ENCODE assay signal across 10 cellular contexts in genomic region chr5:157828949-157829639, GRCh38. TPM values are rescaled to one million over a fixed set of nuclear protein-coding genes. Genes with fewer than 3 reads are reported as not detected.
DNase-seq lines count a peak whose midpoint lies in the region; FAIRE-seq and TF ChIP-seq lines count a peak whose summit lies in the region.
"Had no signal": no experiment of that assay in that cellular context is flagged by ENCODE, and none has a peak within 500 bp of the region (broad histone marks: within the 10 kb centered on the region; RNA-seq: fewer than 3 reads in every experiment).

No MANE protein-coding gene starts in this region.

- H3K36me3 ChIP-seq in SK-N-SH (replicated peaks in 1 of 2; ENCODE audit: control insufficient read depth in 1 of 2, insufficient read depth in 2 of 2, low read length in 1 of 2): peaks cover 0 to 5% of the 10 kb centered on the region in 2 experiments
- H3K36me3 ChIP-seq in keratinocyte (ENCODE audit: control insufficient read depth in 2 of 2, extremely low read depth in 1 of 2, insufficient read depth in 2 of 2, low read length in 2 of 2): no peaks in the 10 kb centered on the region

- no peaks in the 10 kb centered on the region for H3K9me2 ChIP-seq in SK-N-SH

- 97% methylated on average over 4 of the region's 4 CpGs for WGBS in SK-N-SH (ENCODE audit: low lambda C conversion rate)

- TF ChIP-seq RAD21 in SK-N-SH (IDR thresholded peaks at IDR 0.05; ENCODE audit: low read length): no peak

- peak; percentile 26 for FAIRE-seq in keratinocyte (lab: Jason Lieb, UNC)

- H3K9me3 ChIP-seq in SK-N-SH (no peaks in the 10 kb centered on the region), keratinocyte (ENCODE audit: control insufficient read depth, low read depth, low read length) (no peaks in the 10 kb centered on the region)

- DNase-seq in AG10803 (ENCODE audit: low read depth) (no peak), GM13977 (ENCODE audit: low spot score) (no peak), SK-N-SH (peak; percentile 14), keratinocyte (ENCODE audit: low read depth, low spot score) (no peak), NCI-H2081 treated with DMSO at 0.1 percent for 48 hours (lab: John Stamatoyannopoulos, UW) (no peak), NOMO-1 treated with dmso at 0.1 percent for 144 hours (lab: John Stamatoyannopoulos, UW; ENCODE audit: unreplicated experiment) (no peak), NCI-H2029 (lab: John Stamatoyannopoulos, UW) (no peak), NCI-H345 (lab: John Stamatoyannopoulos, UW) (no peak)

- in situ Hi-C loops in GM13977 (cut with MboI; ENCODE audit: low pct_unique_long_range_greater_than_20kb, low sequenced_read_pairs, unreplicated experiment): no loop called here

- H3K4me3 ChIP-seq in AG10803 (ENCODE audit: low read length) (no peak overlapping the region), SK-N-SH (ENCODE audit: low read depth in 2 of 2, low read length in 1 of 2) (no peak overlapping the region), keratinocyte (ENCODE audit: control insufficient read depth in 2 of 3, extremely low read depth in 1 of 3, insufficient read depth in 2 of 3, low read depth in 1 of 3, low read length in 3 of 3) (no peak overlapping the region)
- H3K4me3 ChIP-seq: skin epidermis had no signal

- peaks cover 16% of the 10 kb centered on the region for H3F3A ChIP-seq in SK-N-SH (replicated peaks; ENCODE audit: insufficient read depth)

- POLR2A ChIA-PET in SK-N-SH (lab: Yijun Ruan, JAX): no interaction called here

- TF ChIP-seq EP300 in SK-N-SH (IDR thresholded peaks at IDR 0.05; ENCODE audit: borderline replicate concordance in 1 of 2, low read depth in 1 of 2, low read length in 1 of 2): no peak

- H3K27me3 ChIP-seq in SK-N-SH (ENCODE audit: insufficient read depth) (no peaks in the 10 kb centered on the region), keratinocyte (ENCODE audit: control insufficient read depth, extremely low read depth, insufficient read depth, low read length) (no peaks in the 10 kb centered on the region)

- H3K9me1 ChIP-seq in keratinocyte (ENCODE audit: control insufficient read depth, extremely low read depth, insufficient read depth, low read length): no peaks in the 10 kb centered on the region

- H3K9ac ChIP-seq in SK-N-SH (no peak overlapping the region), keratinocyte (ENCODE audit: control insufficient read depth, extremely low read depth, insufficient read depth, low read length) (no peak overlapping the region)

- no peak overlapping the region for H2AFZ ChIP-seq in SK-N-SH (ENCODE audit: low read depth)
- H2AFZ ChIP-seq in keratinocyte (ENCODE audit: control insufficient read depth, low read length): no peak overlapping the region

- H3K4me1 ChIP-seq in SK-N-SH (ENCODE audit: control insufficient read depth in 1 of 2, insufficient read depth in 2 of 2, low read depth in 1 of 2, low read length in 1 of 2): peaks cover 2 to 12% of the 10 kb centered on the region in 2 experiments; a peak in 2 of 4 replicates
- no peaks in the 10 kb centered on the region for H3K4me1 ChIP-seq in keratinocyte (ENCODE audit: control insufficient read depth, extremely low read depth, insufficient read depth, low read length)

- H4K20me1 ChIP-seq in SK-N-SH (ENCODE audit: insufficient read depth) (peaks cover 92% of the 10 kb centered on the region), keratinocyte (ENCODE audit: control insufficient read depth, extremely low read depth, insufficient read depth, low read length) (no peaks in the 10 kb centered on the region)

- TF ChIP-seq CTCF in AG10803 (conservative IDR thresholded peaks at IDR 0.05; ENCODE audit: low read length): peak; percentile 42
- peak; percentile 41 for TF ChIP-seq CTCF in GM13977 (IDR thresholded peaks at IDR 0.05; ENCODE audit: extremely low read depth, insufficient read depth, missing control alignments)
- TF ChIP-seq CTCF in SK-N-SH (IDR thresholded peaks at IDR 0.05): peak; percentile 39
- TF ChIP-seq CTCF in keratinocyte (optimal IDR thresholded peaks at IDR 0.05 in 1 of 3, IDR thresholded peaks at IDR 0.05 in 1 of 3, conservative IDR thresholded peaks at IDR 0.05 in 1 of 3; ENCODE audit: extremely low read depth in 1 of 3, insufficient read depth in 2 of 3, low read length in 3 of 3): peak; percentile 52 to 65 (median 53)

- dilution Hi-C loops in keratinocyte (cut with MboI; ENCODE audit: extremely low pct_ligation_motif_present, low sequenced_read_pairs): no loop called here

- no peak overlapping the region for H3K4me2 ChIP-seq in SK-N-SH
- H3K4me2 ChIP-seq in keratinocyte (ENCODE audit: control insufficient read depth, extremely low read depth, insufficient read depth, low read depth, low read length): no peak overlapping the region

- CTCF ChIA-PET in SK-N-SH (lab: Yijun Ruan, JAX): interaction anchor here (0.7 to 1.9 kb wide), 5 partner anchors 9 to 127 kb away, joined by 3 to 5 read pairs (median 3); no protein-coding TSS in a partner anchor

- H3K27ac ChIP-seq in SK-N-SH (ENCODE audit: low read depth in 2 of 2, low read length in 1 of 2) (no peak overlapping the region), keratinocyte (ENCODE audit: control insufficient read depth, insufficient read depth, low read length) (no peak overlapping the region)
- H3K27ac ChIP-seq: epithelial cell of prostate, skin epidermis had no signal

- H3K79me2 ChIP-seq in SK-N-SH (ENCODE audit: insufficient read depth) (peaks cover 93% of the 10 kb centered on the region), keratinocyte (ENCODE audit: control insufficient read depth, insufficient read depth, low read length) (peaks cover 73% of the 10 kb centered on the region)

TF ChIP-seq in SK-N-SH, 30 proteins besides CTCF, POLR2A, EP300 and RAD21 (continues in another document):
- no peak for TF ChIP-seq GABPA (IDR thresholded peaks at IDR 0.05; ENCODE audit: low read depth)
- TF ChIP-seq YY1 (IDR thresholded peaks at IDR 0.05; ENCODE audit: low read depth): no peak
- no peak for TF ChIP-seq GATA2 (CRISPR knock-in tag; IDR thresholded peaks at IDR 0.05)
- TF ChIP-seq SMC3 (IDR thresholded peaks at IDR 0.05; ENCODE audit: low read depth, low read length): no peak
- no peak for TF ChIP-seq ZBTB33 (IDR thresholded peaks at IDR 0.05; ENCODE audit: borderline replicate concordance, low read depth)
- TF ChIP-seq RFX5 (IDR thresholded peaks at IDR 0.05; ENCODE audit: low read length): no peak
- TF ChIP-seq TCF12 (IDR thresholded peaks at IDR 0.05): no peak
- no peak for TF ChIP-seq POLR2AphosphoS5 (IDR thresholded peaks at IDR 0.05; ENCODE audit: low read depth, low read length)
- TF ChIP-seq REST (IDR thresholded peaks at IDR 0.05; ENCODE audit: low read depth, low read length): no peak
- no peak for TF ChIP-seq SIN3A (IDR thresholded peaks at IDR 0.05; ENCODE audit: borderline replicate concordance, low read depth, low read length)

RNA-seq across cellular contexts. Expression of gene CLINT1, which starts 29.9 kb away (rescaled TPM):
- polyA plus RNA-seq in SK-N-SH (2012; rRNA removed) (65.4 and 105 TPM in 2 replicates), keratinocyte (105 to 143 TPM (median 112 TPM) in 3 replicates)
- 46.0 and 56.1 TPM in 2 replicates for polyA plus RNA-seq in SK-N-SH (2012; cell fraction: cytosol; rRNA removed)
- 136 and 198 TPM in 2 replicates for polyA plus RNA-seq in SK-N-SH (2012; cell fraction: nucleus; rRNA removed)
- polyA plus RNA-seq in keratinocyte (2011; ENCODE audit: low read depth): 75.7 TPM
- 79.2 and 97.0 TPM in 2 replicates for polyA plus RNA-seq in keratinocyte (2011; cell fraction: cytosol; rRNA removed)
- polyA plus RNA-seq in keratinocyte (2011; cell fraction: nucleus; rRNA removed): 179 and 211 TPM in 2 replicates
- polyA plus RNA-seq in keratinocyte (2012; ENCODE audit: low replicate concordance): 59.0 and 62.3 TPM in 2 replicates
- 232 to 312 TPM (median 239 TPM) in 3 replicates for polyA minus RNA-seq in keratinocyte
- 71.9 TPM for polyA minus RNA-seq in keratinocyte (2011; cell fraction: cytosol; rRNA and poly(A)+ RNA removed)
- polyA minus RNA-seq in keratinocyte (2011; cell fraction: nucleus; rRNA and poly(A)+ RNA removed): 68.0 and 102 TPM in 2 replicates
